ENCODE assay signal across 12 cellular contexts in genomic region chr3:63976862-63977180, GRCh38. TPM values are rescaled to one million over a fixed set of nuclear protein-coding genes. Genes with fewer than 3 reads are reported as not detected.
DNase-seq lines count a peak whose midpoint lies in the region; ATAC-seq and TF ChIP-seq lines count a peak whose summit lies in the region.
"Had no signal": no experiment of that assay in that cellular context is flagged by ENCODE, and none has a peak within 500 bp of the region (broad histone marks: within the 10 kb centered on the region; RNA-seq: fewer than 3 reads in every experiment).

No MANE protein-coding gene starts in this region.

- no peak for TF ChIP-seq CTCF in osteoblast (IDR thresholded peaks at IDR 0.05; ENCODE audit: extremely low read depth, low read depth, low read length)
- no peak for TF ChIP-seq CTCF in glutamatergic neuron (IDR thresholded peaks at IDR 0.05; ENCODE audit: partially characterized antibody, unreplicated experiment)

- peak overlapping the region; percentile 58 to 95 (median 85) for H3K27ac Mint-ChIP-seq in CD8-positive, alpha-beta memory T cell
- H3K27ac Mint-ChIP-seq in central memory CD8-positive, alpha-beta T cell (ENCODE audit: low read depth), result peak overlapping the region; percentile 88
- no peak overlapping the region for H3K27ac Mint-ChIP-seq in glutamatergic neuron (ENCODE audit: unreplicated experiment)

- no peak overlapping the region for H2AFZ ChIP-seq in ACC112 (ENCODE audit: low read length, unreplicated experiment)
- no peak overlapping the region for H2AFZ ChIP-seq in osteoblast (ENCODE audit: low read length)

- H3K9me3 ChIP-seq in CD8-positive, alpha-beta memory T cell (ENCODE audit: low read length), result no peaks in the 10 kb centered on the region
- no peaks in the 10 kb centered on the region for H3K9me3 ChIP-seq in osteoblast (ENCODE audit: low read depth, low read length)

- no peak for ATAC-seq in central memory CD8-positive, alpha-beta T cell (replicated peaks; ENCODE audit: extremely low read depth, poor library complexity, severe bottlenecking)
- ATAC-seq: PC-3 had no signal

- H3K27me3 ChIP-seq in ACC112 (ENCODE audit: insufficient read depth, low read length) (no peaks in the 10 kb centered on the region), osteoblast (ENCODE audit: insufficient read depth, low read length) (no peaks in the 10 kb centered on the region)
- no peaks in the 10 kb centered on the region for H3K27me3 ChIP-seq in CD8-positive, alpha-beta memory T cell (ENCODE audit: insufficient read depth, low read length, poor library complexity, severe bottlenecking)

- H4K20me1 ChIP-seq in osteoblast (ENCODE audit: insufficient read depth, low read length), result peaks cover 18% of the 10 kb centered on the region

- H3K9me3 Mint-ChIP-seq in CD8-positive, alpha-beta memory T cell, result no peaks in the 10 kb centered on the region
- H3K9me3 Mint-ChIP-seq in central memory CD8-positive, alpha-beta T cell, result no peaks in the 10 kb centered on the region
- no peaks in the 10 kb centered on the region for H3K9me3 Mint-ChIP-seq in glutamatergic neuron (ENCODE audit: unreplicated experiment)

- CTCF ChIA-PET in CD8-positive, alpha-beta memory T cell (lab: Charles Lee), result interaction anchor here (3.7 to 9.9 kb wide), 3 partner anchors 12 to 46 kb away, joined by 22 to 124 read pairs (median 112); partner anchors contain the start of gene PSMD6

- H3K4me2 ChIP-seq in osteoblast (ENCODE audit: insufficient read depth, low read length), result peak overlapping the region; percentile 77

- H3K4me1 ChIP-seq in ACC112 (ENCODE audit: control insufficient read depth, insufficient read depth, low read length, unreplicated experiment) (peaks cover 61% of the 10 kb centered on the region), osteoblast (ENCODE audit: insufficient read depth, low read length) (peaks cover 50% of the 10 kb centered on the region)
- H3K4me1 ChIP-seq in CD8-positive, alpha-beta memory T cell (ENCODE audit: insufficient read depth, low read length), result peaks cover 93% of the 10 kb centered on the region

- H3K4me1 Mint-ChIP-seq in CD8-positive, alpha-beta memory T cell, result peaks cover 94 to 100% (median 100%) of the 10 kb centered on the region in 3 donors
- peaks cover 86% of the 10 kb centered on the region for H3K4me1 Mint-ChIP-seq in central memory CD8-positive, alpha-beta T cell
- no peaks in the 10 kb centered on the region for H3K4me1 Mint-ChIP-seq in glutamatergic neuron (ENCODE audit: low read depth, unreplicated experiment)

- peaks cover 0 to 2% of the 10 kb centered on the region in 2 donors for H3K27me3 Mint-ChIP-seq in CD8-positive, alpha-beta memory T cell
- H3K27me3 Mint-ChIP-seq in central memory CD8-positive, alpha-beta T cell, result no peaks in the 10 kb centered on the region
- no peaks in the 10 kb centered on the region for H3K27me3 Mint-ChIP-seq in glutamatergic neuron (ENCODE audit: unreplicated experiment)

- DNase-seq in CD8-positive, alpha-beta memory T cell, result no peak
- DNase-seq in central memory CD8-positive, alpha-beta T cell (ENCODE audit: low spot score in 2 of 2), result no peak
- no peak for DNase-seq in osteoblast (ENCODE audit: insufficient read length, low spot score, missing footprints)
- DNase-seq in MV-4-11 (lab: John Stamatoyannopoulos, UW), result no peak
- DNase-seq in glutamatergic neuron, result no peak
- DNase-seq in DMS153 treated with DMSO at 0.1 percent for 48 hours (lab: John Stamatoyannopoulos, UW; ENCODE audit: unreplicated experiment), result no peak
- DNase-seq in SKM-1 (lab: John Stamatoyannopoulos, UW; ENCODE audit: unreplicated experiment), result no peak
- DNase-seq: activated CD4-positive, alpha-beta T cell treated with anti-CD3 and anti-CD28 coated beads, Interleukin-2, amount 50 U/mL, for 4 hours; effector CD4-positive, alpha-beta T cell; NCI-H1105 had no signal

- POLR2A ChIA-PET in CD8-positive, alpha-beta memory T cell (lab: Charles Lee), result no interaction called here

- H3K36me3 Mint-ChIP-seq in CD8-positive, alpha-beta memory T cell, result peaks cover 0 to 65% (median 12%) of the 10 kb centered on the region in 3 donors
- peaks cover 36% of the 10 kb centered on the region for H3K36me3 Mint-ChIP-seq in central memory CD8-positive, alpha-beta T cell (ENCODE audit: insufficient read depth)
- H3K36me3 Mint-ChIP-seq in glutamatergic neuron (ENCODE audit: unreplicated experiment), result no peaks in the 10 kb centered on the region

- H3K79me2 ChIP-seq in ACC112 (ENCODE audit: control insufficient read depth, insufficient read depth, low read length, unreplicated experiment) (peaks cover 66% of the 10 kb centered on the region), osteoblast (ENCODE audit: insufficient read depth, low read length) (peaks cover 70% of the 10 kb centered on the region)

- H3K4me3 ChIP-seq in ACC112 (ENCODE audit: low read depth, low read length), result peak overlapping the region; percentile 20
- no peak overlapping the region for H3K4me3 ChIP-seq in CD8-positive, alpha-beta memory T cell (ENCODE audit: low read length)
- H3K4me3 ChIP-seq in osteoblast (ENCODE audit: insufficient read depth, low read length), result no peak overlapping the region

- H3K36me3 ChIP-seq in ACC112 (ENCODE audit: insufficient read depth, low read length), result peaks cover 18% of the 10 kb centered on the region; the same call in 1 of the 2 replicates
- H3K36me3 ChIP-seq in CD8-positive, alpha-beta memory T cell (ENCODE audit: insufficient read depth, low read length), result peaks cover 27% of the 10 kb centered on the region
- H3K36me3 ChIP-seq in osteoblast (ENCODE audit: insufficient read depth, low read length), result peaks cover 36% of the 10 kb centered on the region

- H3K27ac ChIP-seq in ACC112 (ENCODE audit: low read depth, low read length), result peak overlapping the region; percentile 93
- no peak overlapping the region for H3K27ac ChIP-seq in CD8-positive, alpha-beta memory T cell (ENCODE audit: low read depth, low read length)
- peak overlapping the region; percentile 94 for H3K27ac ChIP-seq in osteoblast (ENCODE audit: low read depth, low read length)

- H3K4me3 Mint-ChIP-seq in CD8-positive, alpha-beta memory T cell, result peak overlapping the region in 6 of 7 donors; percentile 4 to 81 (median 56)
- H3K4me3 Mint-ChIP-seq in central memory CD8-positive, alpha-beta T cell, result peak overlapping the region; percentile 9
- H3K4me3 Mint-ChIP-seq in glutamatergic neuron (ENCODE audit: unreplicated experiment), result no peak overlapping the region

RNA-seq across cellular contexts. Expression of gene PSMD6, which starts 46.5 kb away (rescaled TPM):
- total RNA-seq in CD8-positive, alpha-beta memory T cell, result 100 to 1,000 TPM; 134 to 136 TPM
- 117 TPM for polyA plus RNA-seq in CD8-positive, alpha-beta memory T cell
- total RNA-seq in osteoblast (76.7 and 77.5 TPM in 2 replicates), glutamatergic neuron (ENCODE audit: unreplicated experiment) (78.6 TPM)
